Comparison of ENCODE assay signal across 28 cellular contexts in the genomic region with DNA sequence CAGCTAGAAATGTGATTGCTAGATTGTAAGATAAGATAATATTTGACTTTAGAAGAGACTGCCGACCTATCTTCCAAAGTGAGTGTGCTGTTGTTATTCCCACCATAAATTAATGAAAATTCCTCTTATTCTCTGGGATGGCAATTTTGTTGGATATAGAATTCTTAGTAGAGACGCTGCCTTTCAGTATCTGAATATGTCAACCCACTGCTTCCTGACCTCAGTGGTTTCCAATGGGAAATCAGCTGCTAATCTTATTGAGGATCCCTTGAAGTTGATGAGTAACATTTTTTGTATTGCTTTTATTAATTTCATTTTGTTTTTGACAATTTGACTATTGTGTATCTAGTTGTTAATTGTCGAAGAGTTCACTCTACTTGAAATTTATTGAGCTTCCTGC.
"Had no signal": no experiment of that assay in that cellular context is flagged by ENCODE, and none has a peak within 500 bp of the region (broad histone marks: within the 10 kb centered on the region; RNA-seq: fewer than 3 reads in every experiment).

No MANE protein-coding gene starts in this region.

- ATAC-seq: stimulated activated effector memory CD8-positive, alpha-beta T cell treated with anti-CD3 and anti-CD28 coated beads, Interleukin-12 subunit alpha, Interleukin-12 subunit beta, amount 100 ng/mL, for 72 hours; stimulated activated memory B cell treated with anti-CD40 and anti-IgM and Interleukin-4, amounts not matched to agents 10 μg/mL and 1 μg/mL and 100 μg/mL, for 72 hours; stimulated activated naive B cell treated with anti-CD40 and anti-IgM and Interleukin-4, amounts not matched to agents 10 μg/mL and 1 μg/mL and 100 μg/mL, for 72 hours; stimulated activated naive CD8-positive, alpha-beta T cell treated with anti-CD3 and anti-CD28 coated beads, Interleukin-15, amount 100 ng/mL, for 72 hours; stimulated activated naive CD8-positive, alpha-beta T cell treated with anti-CD3 and anti-CD28 coated beads, Interleukin-15, Interleukin-2, amounts not matched to agents 100 U/mL and 50 U/mL, for 24 hours; upper lobe of right lung had no signal

- H3K4me1 ChIP-seq: stomach, suprapubic skin, testis, thyroid gland, tibial artery, tibial nerve, upper lobe of right lung, uterus, vagina had no signal

- H3K4me3 Mint-ChIP-seq: stimulated activated effector memory CD8-positive, alpha-beta T cell treated with anti-CD3 and anti-CD28 coated beads, Interleukin-12 subunit alpha, Interleukin-12 subunit beta, amount 100 ng/mL, for 72 hours; stimulated activated memory B cell treated with anti-CD40 and anti-IgM and Interleukin-4, amounts not matched to agents 10 μg/mL and 1 μg/mL and 100 μg/mL, for 72 hours; stimulated activated naive B cell treated with anti-CD40 and anti-IgM and Interleukin-4, amounts not matched to agents 10 μg/mL and 1 μg/mL and 100 μg/mL, for 72 hours; stimulated activated naive CD8-positive, alpha-beta T cell treated with anti-CD3 and anti-CD28 coated beads, Interleukin-15, amount 100 ng/mL, for 72 hours; stimulated activated naive CD8-positive, alpha-beta T cell treated with anti-CD3 and anti-CD28 coated beads, Interleukin-15, Interleukin-2, amounts not matched to agents 100 ng/mL and 50 ng/mL, for 24 hours; type B pancreatic cell had no signal

- H3K9me3 Mint-ChIP-seq: stimulated activated naive CD8-positive, alpha-beta T cell treated with anti-CD3 and anti-CD28 coated beads, Interleukin-15, amount 100 ng/mL, for 72 hours; type B pancreatic cell had no signal

- H3K27me3 Mint-ChIP-seq: stimulated activated memory B cell treated with anti-CD40 and anti-IgM and Interleukin-4, amounts not matched to agents 10 μg/mL and 1 μg/mL and 100 μg/mL, for 72 hours; stimulated activated naive B cell treated with anti-CD40 and anti-IgM and Interleukin-4, amounts not matched to agents 10 μg/mL and 1 μg/mL and 100 μg/mL, for 72 hours; stimulated activated naive CD8-positive, alpha-beta T cell treated with anti-CD3 and anti-CD28 coated beads, Interleukin-15, amount 100 ng/mL, for 72 hours; stimulated activated naive CD8-positive, alpha-beta T cell treated with anti-CD3 and anti-CD28 coated beads, Interleukin-15, Interleukin-2, amounts not matched to agents 100 ng/mL and 50 ng/mL, for 24 hours had no signal

- H3K27ac Mint-ChIP-seq: stimulated activated effector memory CD8-positive, alpha-beta T cell treated with anti-CD3 and anti-CD28 coated beads, Interleukin-12 subunit alpha, Interleukin-12 subunit beta, amount 100 ng/mL, for 72 hours; stimulated activated memory B cell treated with anti-CD40 and anti-IgM and Interleukin-4, amounts not matched to agents 10 μg/mL and 1 μg/mL and 100 μg/mL, for 72 hours; stimulated activated naive B cell treated with anti-CD40 and anti-IgM and Interleukin-4, amounts not matched to agents 10 μg/mL and 1 μg/mL and 100 μg/mL, for 72 hours; stimulated activated naive CD8-positive, alpha-beta T cell treated with anti-CD3 and anti-CD28 coated beads, Interleukin-15, amount 100 ng/mL, for 72 hours; stimulated activated naive CD8-positive, alpha-beta T cell treated with anti-CD3 and anti-CD28 coated beads, Interleukin-15, Interleukin-2, amounts not matched to agents 100 ng/mL and 50 ng/mL, for 24 hours; type B pancreatic cell had no signal

- H3K36me3 Mint-ChIP-seq: stimulated activated effector memory CD8-positive, alpha-beta T cell treated with anti-CD3 and anti-CD28 coated beads, Interleukin-12 subunit alpha, Interleukin-12 subunit beta, amount 100 ng/mL, for 72 hours; stimulated activated memory B cell treated with anti-CD40 and anti-IgM and Interleukin-4, amounts not matched to agents 10 μg/mL and 1 μg/mL and 100 μg/mL, for 72 hours; stimulated activated naive B cell treated with anti-CD40 and anti-IgM and Interleukin-4, amounts not matched to agents 10 μg/mL and 1 μg/mL and 100 μg/mL, for 72 hours; type B pancreatic cell had no signal

- H3K36me3 ChIP-seq: stomach, suprapubic skin, thoracic aorta, thyroid gland, tibial artery, tibial nerve, transverse colon, upper lobe of left lung, upper lobe of right lung, uterus, vagina had no signal

- H3K4me3 ChIP-seq: stomach, suprapubic skin, testis, thoracic aorta, thyroid gland, tibial artery, tibial nerve, transverse colon, upper lobe of left lung, upper lobe of right lung, uterus, vagina had no signal

- H3K9me3 ChIP-seq: stomach, suprapubic skin, testis, thoracic aorta, thyroid gland, tibial artery, transverse colon, upper lobe of left lung, upper lobe of right lung, uterus, vagina had no signal

- H3K27me3 ChIP-seq: stomach, suprapubic skin, testis, thyroid gland, tibial artery, tibial nerve, transverse colon, upper lobe of left lung, upper lobe of right lung, uterus, vagina had no signal

- H3K27ac ChIP-seq: stomach, suprapubic skin, testis, thoracic aorta, thyroid gland, tibial artery, tibial nerve, transverse colon, upper lobe of left lung, upper lobe of right lung, uterus, vagina had no signal

- H3K4me1 Mint-ChIP-seq: stimulated activated effector memory CD8-positive, alpha-beta T cell treated with anti-CD3 and anti-CD28 coated beads, Interleukin-12 subunit alpha, Interleukin-12 subunit beta, amount 100 ng/mL, for 72 hours; stimulated activated memory B cell treated with anti-CD40 and anti-IgM and Interleukin-4, amounts not matched to agents 10 μg/mL and 1 μg/mL and 100 μg/mL, for 72 hours; stimulated activated naive B cell treated with anti-CD40 and anti-IgM and Interleukin-4, amounts not matched to agents 10 μg/mL and 1 μg/mL and 100 μg/mL, for 72 hours; stimulated activated naive CD8-positive, alpha-beta T cell treated with anti-CD3 and anti-CD28 coated beads, Interleukin-15, amount 100 ng/mL, for 72 hours had no signal

- DNase-seq: stimulated activated CD4-positive, alpha-beta T cell treated with anti-CD3 and anti-CD28 coated beads, Interleukin-2, amount 100 ng/mL, for 48 hours; stimulated activated CD4-positive, alpha-beta T cell treated with anti-CD3 and anti-CD28 coated beads, Interleukin-4, amount 100 ng/mL, for 1 hour; stimulated activated CD4-positive, alpha-beta T cell treated with anti-CD3 and anti-CD28 coated beads, Interleukin-4, amount 100 ng/mL, for 24 hours; stimulated activated CD4-positive, alpha-beta T cell treated with anti-CD3 and anti-CD28 coated beads, Interleukin-4, amount 100 ng/mL, for 4 hours; stimulated activated CD8-positive, alpha-beta memory T cell treated with anti-CD3 and anti-CD28 coated beads, Interleukin-4, amount 100 ng/mL, for 48 hours; stimulated activated naive B cell treated with anti-CD40 and anti-IgM and Interleukin-4, amounts not matched to agents 10 μg/mL and 1 μg/mL and 100 μg/mL, for 72 hours; stimulated activated naive CD4-positive, alpha-beta T cell; stimulated activated naive CD4-positive, alpha-beta T cell treated with Interleukin-2 at 50 U/mL for 16 hours; stimulated activated naive CD8-positive, alpha-beta T cell treated with anti-CD3 and anti-CD28 coated beads, Interleukin-15, amount 100 ng/mL, for 72 hours; stimulated activated naive CD8-positive, alpha-beta T cell treated with anti-CD3 and anti-CD28 coated beads, Interleukin-15, Interleukin-2, amounts not matched to agents 100 U/mL and 50 U/mL, for 24 hours; stomach; substantia nigra; testis; thyroid gland; tibial artery; transverse colon; trophoblast cell; upper lobe of left lung; upper lobe of right lung; uterus had no signal
